In the genomic region with DNA sequence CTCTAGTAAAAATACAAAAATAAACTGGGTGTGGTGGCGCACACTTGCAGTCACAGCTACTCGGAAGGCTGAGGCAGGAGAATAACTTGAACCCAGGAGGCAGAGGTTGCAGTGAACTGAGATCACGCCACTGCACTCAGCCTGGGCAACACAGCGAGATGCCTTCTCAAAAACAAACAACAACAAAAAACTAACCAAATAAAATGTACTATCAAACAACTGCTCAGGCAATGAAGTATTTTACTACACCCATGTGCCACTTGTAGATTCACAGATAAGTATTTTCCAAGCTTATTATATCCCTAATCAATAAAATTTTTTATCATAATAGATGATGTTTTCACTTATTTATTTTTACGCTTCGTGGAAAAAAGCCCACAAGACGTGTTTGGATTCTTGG, we compare ENCODE assay signal across 8 cellular contexts. TPM values are rescaled to one million over a fixed set of nuclear protein-coding genes. Genes with fewer than 3 reads are reported as not detected.
DNase-seq lines count a peak whose midpoint lies in the region; ATAC-seq, FAIRE-seq and TF ChIP-seq lines count a peak whose summit lies in the region.

No MANE protein-coding gene starts in this region.

- no peak for ATAC-seq in DND-41 (ENCODE audit: insufficient read depth, low read depth)
- ATAC-seq in RWPE2 (ENCODE audit: low read depth), result no peak

- 47 to 50% methylated on average over 7 of the region's 7 CpGs for WGBS in esophagus, 2 donors

- H3K27me3 ChIP-seq in DND-41 (ENCODE audit: insufficient read depth, low read length, poor library complexity) (no peaks in the 10 kb centered on the region), RWPE2 (ENCODE audit: insufficient read depth, poor library complexity, severe bottlenecking) (no peaks in the 10 kb centered on the region), esophagus (ENCODE audit: control insufficient read depth in 1 of 2, insufficient read depth in 2 of 2, low read length in 2 of 2) (no peaks in the 10 kb centered on the region)

- no peak for TF ChIP-seq CTCF in DND-41 (IDR thresholded peaks at IDR 0.05; ENCODE audit: borderline replicate concordance, extremely low read depth, low read length, poor library complexity, severe bottlenecking)
- TF ChIP-seq CTCF in RWPE2 (IDR thresholded peaks at IDR 0.05; ENCODE audit: poor library complexity, severe bottlenecking), result no peak
- TF ChIP-seq CTCF in progenitor cell of endocrine pancreas (IDR thresholded peaks at IDR 0.05; ENCODE audit: unreplicated experiment), result no peak

- H3K27me3 Mint-ChIP-seq in progenitor cell of endocrine pancreas, result no peaks in the 10 kb centered on the region

- H3K9me3 Mint-ChIP-seq in progenitor cell of endocrine pancreas (ENCODE audit: low read depth), result peaks cover 3% of the 10 kb centered on the region

- H3K4me1 Mint-ChIP-seq in progenitor cell of endocrine pancreas (ENCODE audit: low read depth), result peaks cover 14% of the 10 kb centered on the region

- in situ Hi-C loops in G401 (cut with HindIII; ENCODE audit: low sequenced_read_pairs), result no loop called here

- no peaks in the 10 kb centered on the region for H4K20me1 ChIP-seq in DND-41 (ENCODE audit: insufficient read depth, low read length)

- H3K36me3 ChIP-seq in DND-41 (ENCODE audit: insufficient read depth, low read length) (no peaks in the 10 kb centered on the region), RWPE2 (ENCODE audit: low read depth) (no peaks in the 10 kb centered on the region), esophagus (ENCODE audit: control insufficient read depth in 2 of 2, insufficient read depth in 2 of 2, low read length in 1 of 2) (no peaks in the 10 kb centered on the region)

- TF ChIP-seq POLR2A in H54 (IDR thresholded peaks at IDR 0.05; ENCODE audit: low read depth, low read length), result no peak

- H3K4me1 ChIP-seq in DND-41 (ENCODE audit: insufficient read depth, low read length) (peaks cover 20% of the 10 kb centered on the region), RWPE2 (ENCODE audit: insufficient read depth, poor library complexity, severe bottlenecking) (no peaks in the 10 kb centered on the region), esophagus (ENCODE audit: control insufficient read depth in 2 of 2, insufficient read depth in 2 of 2, low read length in 1 of 2) (no peaks in the 10 kb centered on the region)

- no peak for FAIRE-seq in H54 (lab: Jason Lieb, UNC)

- H3K27ac Mint-ChIP-seq in progenitor cell of endocrine pancreas, result peak overlapping the region; percentile 100

- H3K27ac ChIP-seq in DND-41 (ENCODE audit: low read length), result peak overlapping the region; percentile 88
- H3K27ac ChIP-seq in RWPE2 (ENCODE audit: poor library complexity, severe bottlenecking), result peak overlapping the region; percentile 74
- peak overlapping the region; percentile 68 to 99 for H3K27ac ChIP-seq in esophagus (ENCODE audit: low read depth in 2 of 2, low read length in 1 of 2)

- H3K9me3 ChIP-seq in DND-41 (ENCODE audit: insufficient read depth, low read length, severe bottlenecking) (no peaks in the 10 kb centered on the region), RWPE2 (ENCODE audit: severe bottlenecking) (no peaks in the 10 kb centered on the region), esophagus (ENCODE audit: control insufficient read depth in 2 of 2, insufficient read depth in 1 of 2, low read depth in 1 of 2, low read length in 1 of 2) (no peaks in the 10 kb centered on the region)

- H3K4me3 Mint-ChIP-seq in progenitor cell of endocrine pancreas (ENCODE audit: low read depth), result peak overlapping the region; percentile 98

- H2AFZ ChIP-seq in DND-41 (ENCODE audit: low read depth, low read length), result peak overlapping the region; percentile 81

- H3K4me2 ChIP-seq in DND-41 (ENCODE audit: insufficient read depth, low read length), result peak overlapping the region; percentile 70

- DNase-seq in DND-41, result no peak
- no peak for DNase-seq in RWPE2 (ENCODE audit: low spot score)
- no peak for DNase-seq in progenitor cell of endocrine pancreas (ENCODE audit: low spot score, unreplicated experiment)
- DNase-seq in G401 (ENCODE audit: low spot score), result no peak
- no peak for DNase-seq in cerebellar cortex (ENCODE audit: low spot score)
- no peak for DNase-seq in H54 (ENCODE audit: insufficient read length, low spot score)
- DNase-seq in stimulated activated CD4-positive, alpha-beta T cell treated with anti-CD3 and anti-CD28 coated beads, Interleukin-12 subunit alpha, Interleukin-12 subunit beta, amount 100 ng/mL, for 4 hours, result no peak

- H3K9ac ChIP-seq in DND-41 (ENCODE audit: low read depth, low read length), result peak overlapping the region; percentile 73

- peaks cover 2% of the 10 kb centered on the region; the same call in 1 of the 2 replicates for H3K79me2 ChIP-seq in DND-41 (ENCODE audit: insufficient read depth, low read length)

- peak overlapping the region; percentile 66 to 69 for H3K4me3 ChIP-seq in DND-41 (ENCODE audit: low read depth in 1 of 2, low read length in 2 of 2)
- H3K4me3 ChIP-seq in RWPE2 (ENCODE audit: severe bottlenecking), result peak overlapping the region; percentile 56
- peak overlapping the region in 1 of 2 donors; percentile 66 for H3K4me3 ChIP-seq in esophagus (ENCODE audit: low read depth in 1 of 2, low read length in 2 of 2)

- H3K36me3 Mint-ChIP-seq in progenitor cell of endocrine pancreas (ENCODE audit: insufficient read depth), result peaks cover 2% of the 10 kb centered on the region

RNA-seq across cellular contexts. Expression of a gene that starts 0.9 kb away (rescaled TPM):
- polyA plus RNA-seq in esophagus, result under 1 TPM; 0.16 to 0.31 TPM
- total RNA-seq in progenitor cell of endocrine pancreas, result 0.42 and 0.67 TPM in 2 replicates
- 0.24 and 11.0 TPM in 2 replicates for total RNA-seq in G401 (2014; rRNA removed; shearing (Covaris generic))

RNA-seq across cellular contexts. Expression of a gene that starts 31.8 kb away (rescaled TPM):
- 1 to 10 TPM; 7.8 to 8.0 TPM for polyA plus RNA-seq in esophagus
- total RNA-seq in progenitor cell of endocrine pancreas, result 25.9 and 30.6 TPM in 2 replicates
- total RNA-seq in G401 (2014; rRNA removed; shearing (Covaris generic)), result 21.7 and 40.1 TPM in 2 replicates
